8 cellular contexts compared by ENCODE assay signal in the genomic region with DNA sequence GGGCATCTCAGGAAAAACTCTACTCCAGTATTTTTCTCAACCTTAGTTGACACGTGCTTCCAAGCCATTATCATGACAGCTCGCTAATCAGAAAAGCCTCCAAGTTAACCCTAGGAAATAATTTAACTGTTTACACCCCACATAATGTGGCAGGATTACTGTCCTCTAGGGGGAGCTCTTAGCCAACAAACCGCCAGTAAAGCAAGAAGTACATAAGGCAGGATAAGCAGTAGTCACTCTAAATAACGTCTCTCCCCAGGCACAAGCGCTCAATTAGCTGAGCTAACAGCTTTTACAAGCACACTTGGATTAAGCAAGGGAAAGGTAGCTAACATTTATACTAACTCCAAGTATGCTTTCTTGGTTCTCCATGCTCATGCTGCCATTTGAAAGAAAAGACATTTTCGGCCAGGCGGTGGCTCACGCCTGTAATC. TPM values are rescaled to one million over a fixed set of nuclear protein-coding genes. Genes with fewer than 3 reads are reported as not detected.
DNase-seq lines count a peak whose midpoint lies in the region; ATAC-seq and TF ChIP-seq lines count a peak whose summit lies in the region.

No MANE protein-coding gene starts in this region.

- peaks cover 4 to 35% (median 21%) of the 10 kb centered on the region in 6 donors for H3K4me1 ChIP-seq in spleen
- no peaks in the 10 kb centered on the region for H3K4me1 ChIP-seq in gastrocnemius medialis

- H3K27ac ChIP-seq in spleen (no peak overlapping the region), gastrocnemius medialis (no peak overlapping the region)

- 59 to 70% (median 63%) methylated on average over 8 of the region's 8 CpGs for WGBS in spleen, 5 donors

- TF ChIP-seq POLR2A in spleen (IDR thresholded peaks at IDR 0.05) (no peak), gastrocnemius medialis (IDR thresholded peaks at IDR 0.05) (no peak)

- peak; percentile 8 for DNase-seq in activated T-cell treated with anti-CD3 and anti-CD28 coated beads for 24 hours (ENCODE audit: low read depth)
- no peak for DNase-seq in activated T-cell treated with anti-CD3 and anti-CD28 coated beads, Interleukin-2, amount 50 U/mL, for 1 hour
- DNase-seq in NCI-H69 (lab: John Stamatoyannopoulos, UW): peak; percentile 50
- no peak for DNase-seq in chondrocyte (ENCODE audit: low spot score)
- no peak for DNase-seq in spleen
- DNase-seq in nucleus accumbens (lab: John Stamatoyannopoulos, UW): no peak
- DNase-seq in head of caudate nucleus: no peak
- DNase-seq in gastrocnemius medialis: no peak

- H3K27me3 ChIP-seq in spleen (replicated peaks in 1 of 7) (peaks cover 0 to 32% (median 0%) of the 10 kb centered on the region in 7 donors), gastrocnemius medialis (peaks cover 0 to 4% (median 0%) of the 10 kb centered on the region in 3 donors)

- no peak for ATAC-seq in gastrocnemius medialis

- in situ Hi-C loops in gastrocnemius medialis (cut with MboI; ENCODE audit: low sequenced_read_pairs in 4 of 4): loop anchor here in 1 of 4 donors (5.0 kb wide), 1 partner anchor 421 kb away; no protein-coding TSS in a partner anchor

- H3K36me3 ChIP-seq in spleen: no peaks in the 10 kb centered on the region
- H3K36me3 ChIP-seq in gastrocnemius medialis: no peaks in the 10 kb centered on the region

- peaks cover 18% of the 10 kb centered on the region for H3K27me3 Mint-ChIP-seq in chondrocyte (ENCODE audit: low read depth)

- no peak overlapping the region for H3K27ac Mint-ChIP-seq in chondrocyte (ENCODE audit: unreplicated experiment)

- no peak overlapping the region for H3K4me3 Mint-ChIP-seq in chondrocyte (ENCODE audit: unreplicated experiment)

- peaks cover 7% of the 10 kb centered on the region for H3K4me1 Mint-ChIP-seq in chondrocyte (ENCODE audit: low read depth)

- H3K9me3 ChIP-seq in spleen (no peaks in the 10 kb centered on the region), gastrocnemius medialis (no peaks in the 10 kb centered on the region)

- TF ChIP-seq CTCF in chondrocyte (IDR thresholded peaks at IDR 0.05): peak; percentile 72
- peak in 7 of 11 experiments; percentile 29 to 49 (median 36) for TF ChIP-seq CTCF in spleen (IDR thresholded peaks at IDR 0.05 in 8 of 11, conservative IDR thresholded peaks at IDR 0.05 in 3 of 11)
- TF ChIP-seq CTCF in gastrocnemius medialis (IDR thresholded peaks at IDR 0.05 in 4 of 5, conservative IDR thresholded peaks at IDR 0.05 in 1 of 5): no peak

- H3K36me3 Mint-ChIP-seq in chondrocyte (ENCODE audit: low read depth): no peaks in the 10 kb centered on the region

- intact Hi-C loops in spleen (cut with DNase I; ENCODE audit: low total_unique reads): no loop called here
- intact Hi-C loops in head of caudate nucleus (cut with DNase I): no loop called here
- intact Hi-C loops in gastrocnemius medialis (cut with DNase I; ENCODE audit: low total_unique reads): no loop called here

- no peak overlapping the region for H3K4me3 ChIP-seq in spleen
- no peak overlapping the region for H3K4me3 ChIP-seq in gastrocnemius medialis

- H3K9me3 Mint-ChIP-seq in chondrocyte (ENCODE audit: low read depth): no peaks in the 10 kb centered on the region

RNA-seq across cellular contexts. Expression of a gene that starts 22.8 kb away (rescaled TPM):
- total RNA-seq in chondrocyte (not detected in 3 replicates), spleen (not detected), gastrocnemius medialis (not detected)
- polyA plus RNA-seq in spleen: not detected

RNA-seq across cellular contexts. Expression of a gene that starts 52.7 kb away (rescaled TPM):
- total RNA-seq in chondrocyte (not detected in 3 replicates), spleen (1 to 10 TPM in 3 of 7 donors, under 1 TPM in 3, not detected in 1; 0.57 to 1.7 (median 0.97) TPM), gastrocnemius medialis (not detected)
- under 1 TPM; 0.10 to 0.42 (median 0.22) TPM for polyA plus RNA-seq in spleen

Comparison
In these comparisons a context has a peak if more than half of its experiments do, and no peak if none do; other contexts are left out.
1. DNase-seq: peak in activated T-cell treated with anti-CD3 and anti-CD28 coated beads for 24 hours (single experiment) and NCI-H69 (single experiment); none in activated T-cell treated with anti-CD3 and anti-CD28 coated beads, Interleukin-2, amount 50 U/mL, for 1 hour (single experiment), chondrocyte (single experiment), spleen (single experiment), nucleus accumbens (0 of 56), head of caudate nucleus (0 of 42) and gastrocnemius medialis (0 of 2).
2. CTCF ChIP-seq: peak in chondrocyte (single experiment) and spleen (7 of 11); none in gastrocnemius medialis (0 of 5).